In the genomic region with DNA sequence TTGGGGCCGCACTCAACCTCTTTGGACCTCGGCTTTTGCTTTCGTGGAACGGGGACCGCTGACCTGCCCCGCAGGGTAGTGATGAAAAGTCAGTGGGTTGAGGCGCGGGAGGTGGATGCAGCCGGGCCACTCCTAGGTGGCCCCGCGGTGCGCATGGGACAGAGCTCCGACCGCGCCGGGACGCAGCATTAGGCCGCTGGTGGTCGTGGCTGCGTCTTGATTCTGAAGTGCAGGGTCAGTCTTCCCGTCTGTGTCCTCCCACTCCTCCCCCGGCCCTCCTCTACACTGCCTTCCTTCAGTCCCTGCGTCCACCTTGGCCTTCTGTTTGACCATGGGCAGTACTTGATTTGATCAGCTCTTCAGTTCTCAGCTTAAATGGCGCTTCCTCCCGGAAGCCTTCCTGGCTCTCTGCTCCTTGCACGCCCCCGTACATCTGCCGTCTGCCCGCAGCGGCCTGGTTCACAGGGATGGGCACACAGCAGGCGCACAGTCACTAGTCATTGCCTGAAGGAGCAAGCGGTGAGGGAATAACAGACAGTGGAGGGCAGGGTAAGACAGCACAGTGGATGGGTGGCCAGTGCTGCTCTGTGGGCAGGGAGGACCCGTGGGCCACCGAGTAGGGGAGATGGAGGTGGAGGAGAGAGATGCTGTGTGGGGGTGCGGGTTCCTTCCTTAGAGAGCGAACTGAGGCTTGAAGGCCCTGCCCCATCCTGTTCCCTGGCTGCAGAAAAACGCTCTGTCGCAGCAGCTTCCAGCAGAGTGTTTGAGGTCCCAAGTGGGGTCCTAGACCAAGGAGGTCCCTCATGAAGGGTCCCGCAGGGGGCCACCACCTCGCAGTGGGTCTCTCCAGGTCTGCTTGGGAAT, we compare ENCODE assay signal across 9 cellular contexts. TPM values are rescaled to one million over a fixed set of nuclear protein-coding genes. Genes with fewer than 3 reads are reported as not detected.
A peak's percentile ranks its signal among the peaks of the same experiment; 100 is the strongest.
DNase-seq lines count a peak whose midpoint lies in the region; ATAC-seq and TF ChIP-seq lines count a peak whose summit lies in the region.
"Had no signal": no experiment of that assay in that cellular context is flagged by ENCODE, and none has a peak within 500 bp of the region (broad histone marks: within the 10 kb centered on the region; RNA-seq: fewer than 3 reads in every experiment).

No MANE protein-coding gene starts in this region.

- H3K4me3 ChIP-seq in dorsolateral prefrontal cortex (peak overlapping the region; percentile 55 to 93 (median 80)), thyroid gland (replicated peaks in 1 of 3) (peak overlapping the region; percentile 47 to 71 (median 60))

- intact Hi-C loops in dorsolateral prefrontal cortex (cut with DNase I) (no loop called here), thyroid gland (cut with DNase I) (no loop called here)

- peak overlapping the region; percentile 91 to 94 for H3K27ac Mint-ChIP-seq in T-cell

- H3K9me3 Mint-ChIP-seq in T-cell: no peaks in the 10 kb centered on the region

- H3K36me3 ChIP-seq in thyroid gland: no peaks in the 10 kb centered on the region

- TF ChIP-seq POLR2A in thyroid gland (IDR thresholded peaks at IDR 0.05): no peak

- POLR2A ChIA-PET in T-cell (lab: Charles Lee): no interaction called here

- CTCF ChIA-PET in T-cell (lab: Charles Lee): no interaction called here

- no peaks in the 10 kb centered on the region for H3K9me3 ChIP-seq in thyroid gland

- no peaks in the 10 kb centered on the region for H3K27me3 Mint-ChIP-seq in T-cell

- peaks cover 10% of the 10 kb centered on the region for H3K36me3 Mint-ChIP-seq in T-cell

- DNase-seq in activated CD4-positive, CD25-positive, alpha-beta regulatory T cell (lab: John Stamatoyannopoulos, UW): no peak
- DNase-seq in T-cell (peak in 8 of 34 experiments; percentile 11 to 47 (median 36)), dorsolateral prefrontal cortex (peak in 5 of 10 donors; percentile 26 to 67 (median 56)), mesenteric fat pad (ENCODE audit: low spot score) (peak; percentile 84), thyroid gland (peak in 1 of 2 donors; percentile 20), activated gamma-delta T cell treated with Interleukin-2 at 50 U/mL for 16 hours (no peak)

- H3K27me3 ChIP-seq in dorsolateral prefrontal cortex (no peaks in the 10 kb centered on the region), thyroid gland (no peaks in the 10 kb centered on the region)

- peak overlapping the region; percentile 93 to 99 (median 95) for H3K4me3 Mint-ChIP-seq in T-cell

- H3K4me1 Mint-ChIP-seq in T-cell: peaks cover 45 to 73% (median 56%) of the 10 kb centered on the region in 3 donors

- WGBS in thyroid gland, 2 donors: 18 to 24% methylated on average over 38 to 40 of the region's 40 CpGs

- peak overlapping the region in 58 of 59 donors; percentile 43 to 98 (median 89) for H3K27ac ChIP-seq in dorsolateral prefrontal cortex
- peak overlapping the region; percentile 42 to 80 (median 66) for H3K27ac ChIP-seq in thyroid gland
- H3K27ac ChIP-seq: C4-2B had no signal

- peak; percentile 21 to 25 for ATAC-seq in activated CD4-positive, CD25-positive, alpha-beta regulatory T cell treated with anti-CD3 and anti-CD28 coated beads, Interleukin-2, amount 50 U/mL, for 24 hours
- ATAC-seq in T-cell (replicated peaks in 1 of 4): peak; percentile 17 to 28 (median 26)
- ATAC-seq in GM18907 (IDR thresholded peaks at IDR 0.05; ENCODE audit: unreplicated experiment): no peak

- peaks cover 3 to 21% of the 10 kb centered on the region in 2 donors for H3K4me1 ChIP-seq in thyroid gland

- TF ChIP-seq CTCF in dorsolateral prefrontal cortex (IDR thresholded peaks at IDR 0.05 in 54 of 56, conservative IDR thresholded peaks at IDR 0.05 in 2 of 56; ENCODE audit: low read depth in 1 of 56, partially characterized antibody in 56 of 56): no peak
- no peak for TF ChIP-seq CTCF in thyroid gland (IDR thresholded peaks at IDR 0.05)

RNA-seq across cellular contexts. Expression of gene THEMIS2, which starts 0.7 kb away (rescaled TPM):
- 100 to 1,000 TPM in 2 of 5 donors, 10 to 100 TPM in 3; 39.0 to 124 (median 94.8) TPM for total RNA-seq in T-cell
- 10 to 100 TPM in 119 of 120 experiments, 1 to 10 TPM in 1; 9.2 to 62.4 (median 20.7) TPM for total RNA-seq in dorsolateral prefrontal cortex
- total RNA-seq in mesenteric fat pad: 64.9 TPM
- total RNA-seq in thyroid gland: 10 to 100 TPM; 20.1 to 36.0 (median 25.0) TPM

RNA-seq across cellular contexts. Expression of gene RPA2, which starts 41.3 kb away (rescaled TPM):
- total RNA-seq in T-cell (10 to 100 TPM; 36.1 to 68.9 (median 53.5) TPM), dorsolateral prefrontal cortex (10 to 100 TPM; 22.6 to 58.6 (median 33.9) TPM), mesenteric fat pad (31.6 TPM), thyroid gland (10 to 100 TPM; 42.4 to 70.5 (median 60.4) TPM)

RNA-seq across cellular contexts. Expression of gene PPP1R8, which starts 42.5 kb away (rescaled TPM):
- total RNA-seq in T-cell (10 to 100 TPM; 20.5 to 48.1 (median 40.5) TPM), dorsolateral prefrontal cortex (10 to 100 TPM; 26.5 to 47.0 (median 34.4) TPM), mesenteric fat pad (35.3 TPM), thyroid gland (10 to 100 TPM; 29.2 to 34.8 (median 33.1) TPM)
